22 cellular contexts compared by ENCODE assay signal in the genomic region with DNA sequence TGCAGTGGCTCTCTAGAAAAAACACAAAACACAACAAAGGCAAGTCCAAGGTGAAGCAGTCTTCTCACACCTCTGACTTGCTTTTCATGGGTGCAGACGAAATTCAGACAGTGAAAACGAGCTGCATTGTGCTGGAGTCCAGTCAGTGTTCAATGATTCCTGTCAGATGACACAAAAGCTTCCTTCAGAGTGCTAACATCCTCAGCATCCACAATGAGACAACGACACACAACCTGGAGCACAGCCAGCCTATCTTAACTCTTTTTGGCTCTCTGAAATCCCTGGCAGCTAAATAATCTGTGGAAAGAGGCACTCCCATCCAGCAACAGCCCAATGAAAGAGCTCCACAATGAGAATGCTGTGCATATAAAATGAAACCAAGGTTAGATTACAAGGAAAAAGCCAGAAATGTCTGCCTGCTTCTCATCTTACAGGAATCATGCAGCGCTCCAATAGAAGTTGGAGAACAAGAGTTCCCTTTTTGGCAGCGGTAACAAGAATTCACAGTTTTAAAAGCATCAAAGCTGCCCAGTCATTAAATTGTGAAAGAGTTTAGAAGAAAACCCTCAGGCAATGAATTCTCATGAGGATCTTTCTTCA.
"Had no signal": no experiment of that assay in that cellular context is flagged by ENCODE, and none has a peak within 500 bp of the region (broad histone marks: within the 10 kb centered on the region; RNA-seq: fewer than 3 reads in every experiment).

No MANE protein-coding gene starts in this region.

- H3K9me3 ChIP-seq: MG63 had no signal

- ATAC-seq: activated T-helper 17 cell treated with anti-CD3 and anti-CD28 coated beads, Interleukin-2, amount 50 U/mL, for 72 hours; PC-3 had no signal

- H3K36me3 ChIP-seq: MG63 had no signal

- H3K27me3 ChIP-seq: MG63 had no signal

- H3K4me3 ChIP-seq: MG63 had no signal

- DNase-seq: activated B cell treated with CpG ODN at 0.5 μM for 24 hours; activated CD4-positive, alpha-beta T cell treated with anti-CD3 and anti-CD28 coated beads for 1 hour; activated CD4-positive, alpha-beta T cell treated with anti-CD3 and anti-CD28 coated beads, Interleukin-2, amount 10 ng/mL, durations not matched to agents 24 days and 14 days; activated CD4-positive, alpha-beta T cell treated with anti-CD3 and anti-CD28 coated beads, Interleukin-2, amount 50 U/mL, for 48 hours; activated gamma-delta T cell; activated naive CD4-positive, alpha-beta T cell treated with anti-CD3 and anti-CD28 coated beads for 36 hours; activated T-cell treated with anti-CD3 and anti-CD28 coated beads for 4 hours; activated T-cell treated with anti-CD3 and anti-CD28 coated beads, Interleukin-2, amount 50 U/mL, for 48 hours; MG63; MV-4-11; NCI-H1092 treated with DMSO at 0.1 percent for 48 hours; NCI-H1417 treated with DMSO at 0.1 percent for 48 hours; NCI-H1694 treated with DMSO at 0.1 percent for 48 hours; NCI-H2029 treated with DMSO at 0.1 percent for 48 hours; NCI-H510A treated with DMSO at 0.1 percent for 48 hours; NCI-H69; NK-92 treated with Interleukin-12 subunit alpha and Interleukin-12 subunit beta, amount 100 ng/mL, for 24 hours; PC-3; SIG-M5; T-helper 2 cell; T1000 had no signal
